ENCODE assay signal across 9 cellular contexts in genomic region chr16:85757341-85757822, GRCh38. TPM values are rescaled to one million over a fixed set of nuclear protein-coding genes. Genes with fewer than 3 reads are reported as not detected.
DNase-seq lines count a peak whose midpoint lies in the region; ATAC-seq, FAIRE-seq and TF ChIP-seq lines count a peak whose summit lies in the region.
"Had no signal": no experiment of that assay in that cellular context is flagged by ENCODE, and none has a peak within 500 bp of the region (broad histone marks: within the 10 kb centered on the region; RNA-seq: fewer than 3 reads in every experiment).

No MANE protein-coding gene starts in this region.

- peaks cover 39% of the 10 kb centered on the region for H3K27me3 Mint-ChIP-seq in central memory CD8-positive, alpha-beta T cell
- H3K27me3 Mint-ChIP-seq in activated naive CD4-positive, alpha-beta T cell treated with anti-CD3 and anti-CD28 coated beads, Interleukin-2, amount 10 ng/mL, durations not matched to agents 7 days and 5 days: peaks cover 70% of the 10 kb centered on the region

- POLR2A ChIA-PET in HEK293T (lab: Yijun Ruan, JAX): no interaction called here

- ATAC-seq in GM18867 (IDR thresholded peaks at IDR 0.05; ENCODE audit: unreplicated experiment) (peak; percentile 29), HG03571 (IDR thresholded peaks at IDR 0.05; ENCODE audit: unreplicated experiment) (peak; percentile 31)
- no peak for ATAC-seq in central memory CD8-positive, alpha-beta T cell (replicated peaks; ENCODE audit: extremely low read depth, poor library complexity, severe bottlenecking)

- H3K9me3 Mint-ChIP-seq in central memory CD8-positive, alpha-beta T cell: no peaks in the 10 kb centered on the region
- H3K9me3 Mint-ChIP-seq in activated naive CD4-positive, alpha-beta T cell treated with anti-CD3 and anti-CD28 coated beads, Interleukin-2, amount 10 ng/mL, durations not matched to agents 7 days and 5 days: no peaks in the 10 kb centered on the region

- no peak overlapping the region for H3K4me3 Mint-ChIP-seq in central memory CD8-positive, alpha-beta T cell
- H3K4me3 Mint-ChIP-seq in activated naive CD4-positive, alpha-beta T cell treated with anti-CD3 and anti-CD28 coated beads, Interleukin-2, amount 10 ng/mL, durations not matched to agents 7 days and 5 days: no peak overlapping the region

- DNase-seq in AG08396 (ENCODE audit: low spot score) (peak; percentile 51), frontal cortex (ENCODE audit: low spot score in 2 of 2) (no peak), HEK293T (ENCODE audit: extremely low spot score) (no peak), coronary artery (ENCODE audit: low spot score) (no peak)
- no peak for DNase-seq in central memory CD8-positive, alpha-beta T cell (ENCODE audit: low spot score in 2 of 2)
- DNase-seq in activated naive CD4-positive, alpha-beta T cell treated with anti-CD3 and anti-CD28 coated beads, Interleukin-2, amount 10 ng/mL, durations not matched to agents 7 days and 5 days: no peak
- DNase-seq: upper lobe of left lung had no signal

- H3K36me3 Mint-ChIP-seq in central memory CD8-positive, alpha-beta T cell (ENCODE audit: insufficient read depth): peaks cover 2% of the 10 kb centered on the region
- H3K36me3 Mint-ChIP-seq in activated naive CD4-positive, alpha-beta T cell treated with anti-CD3 and anti-CD28 coated beads, Interleukin-2, amount 10 ng/mL, durations not matched to agents 7 days and 5 days: no peaks in the 10 kb centered on the region

- no peak overlapping the region for H3K27ac ChIP-seq in coronary artery
- H3K27ac ChIP-seq: upper lobe of left lung had no signal

- H3K4me3 ChIP-seq in coronary artery: no peak overlapping the region
- H3K4me3 ChIP-seq: upper lobe of left lung had no signal

- CTCF ChIA-PET in HEK293T (lab: Yijun Ruan, JAX): no interaction called here
- CTCF ChIA-PET in activated naive CD4-positive, alpha-beta T cell treated with anti-CD3 and anti-CD28 coated beads, Interleukin-2, amount 10 ng/mL, durations not matched to agents 7 days and 5 days (lab: Charles Lee): no interaction called here

- FAIRE-seq in frontal cortex (lab: Jason Lieb, UNC): no peak

- H3K27ac Mint-ChIP-seq in central memory CD8-positive, alpha-beta T cell (ENCODE audit: low read depth): peak overlapping the region; percentile 22
- no peak overlapping the region for H3K27ac Mint-ChIP-seq in activated naive CD4-positive, alpha-beta T cell treated with anti-CD3 and anti-CD28 coated beads, Interleukin-2, amount 10 ng/mL, durations not matched to agents 7 days and 5 days

- no peak for TF ChIP-seq CTCF in coronary artery (IDR thresholded peaks at IDR 0.05)

- H3K4me1 Mint-ChIP-seq in central memory CD8-positive, alpha-beta T cell: peaks cover 9% of the 10 kb centered on the region
- H3K4me1 Mint-ChIP-seq in activated naive CD4-positive, alpha-beta T cell treated with anti-CD3 and anti-CD28 coated beads, Interleukin-2, amount 10 ng/mL, durations not matched to agents 7 days and 5 days: peaks cover 7% of the 10 kb centered on the region

TF ChIP-seq in HEK293T, 16 proteins besides CTCF, POLR2A, EP300 and RAD21:
- no peak for TF ChIP-seq BHLHE40 (IDR thresholded peaks at IDR 0.05; ENCODE audit: borderline replicate concordance)
- TF ChIP-seq FOXA1 (IDR thresholded peaks at IDR 0.05): no peak
- no peak for TF ChIP-seq NFRKB (IDR thresholded peaks at IDR 0.05)
- no peak for TF ChIP-seq FOXM1 (IDR thresholded peaks at IDR 0.05; ENCODE audit: borderline replicate concordance)
- TF ChIP-seq ZNF384 (IDR thresholded peaks at IDR 0.05): no peak
- no peak for TF ChIP-seq HDGF (IDR thresholded peaks at IDR 0.05; ENCODE audit: borderline replicate concordance)
- no peak for TF ChIP-seq SP1 (IDR thresholded peaks at IDR 0.05)
- TF ChIP-seq L3MBTL2 (conservative IDR thresholded peaks at IDR 0.05): no peak
- TF ChIP-seq PKNOX1 (IDR thresholded peaks at IDR 0.05): no peak
- no peak for TF ChIP-seq SUZ12 (IDR thresholded peaks at IDR 0.05)
- no peak for TF ChIP-seq LEF1 (IDR thresholded peaks at IDR 0.05; ENCODE audit: borderline replicate concordance)
- TF ChIP-seq ARNT (IDR thresholded peaks at IDR 0.05): no peak

RNA-seq across cellular contexts. Expression of gene C16orf74, which starts 6.5 kb away (rescaled TPM):
- 0.82 TPM for total RNA-seq in frontal cortex

RNA-seq across cellular contexts. Expression of gene EMC8, which starts 42.0 kb away (rescaled TPM):
- 16.3 TPM for total RNA-seq in frontal cortex

RNA-seq across cellular contexts. Expression of gene COX4I1, which starts 42.1 kb away (rescaled TPM):
- 228 TPM for total RNA-seq in frontal cortex
